Comparison of ENCODE assay signal across 32 cellular contexts in the genomic region with DNA sequence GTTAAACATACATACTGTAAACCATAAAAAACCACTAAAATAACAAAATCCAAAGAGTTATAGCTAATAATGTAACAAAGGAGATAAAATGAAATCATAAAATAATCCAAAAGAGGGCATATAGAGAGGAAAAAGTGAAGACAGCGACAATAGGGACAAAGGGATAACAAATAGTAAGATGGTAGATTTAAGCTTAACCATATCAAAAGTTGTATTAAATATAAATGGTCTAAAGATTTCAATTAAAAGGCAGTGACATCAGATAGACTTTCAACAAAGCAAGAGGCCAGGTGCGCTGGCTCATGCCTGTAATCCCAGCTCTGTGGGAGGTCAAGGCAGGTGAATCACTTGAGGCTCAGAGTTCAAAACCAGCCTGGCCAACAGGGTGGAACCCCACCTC.
"Had no signal": no experiment of that assay in that cellular context is flagged by ENCODE, and none has a peak within 500 bp of the region (broad histone marks: within the 10 kb centered on the region; RNA-seq: fewer than 3 reads in every experiment).

No MANE protein-coding gene starts in this region.

- H3K27ac Mint-ChIP-seq: activated CD8-positive, alpha-beta T cell treated with anti-CD3 and anti-CD28 coated beads for 36 hours; activated naive CD4-positive, alpha-beta T cell treated with anti-CD3 and anti-CD28 coated beads for 36 hours; activated naive CD4-positive, alpha-beta T cell treated with anti-CD3 and anti-CD28 coated beads, Interleukin-2, amount 50 U/mL, for 24 hours; activated naive CD8-positive, alpha-beta T cell treated with anti-CD3 and anti-CD28 coated beads for 36 hours; activated naive CD8-positive, alpha-beta T cell treated with anti-CD3 and anti-CD28 coated beads, Interleukin-2, amount 50 U/mL, for 24 hours; activated T-helper 17 cell treated with anti-CD3 and anti-CD28 coated beads, Interleukin-2, amount 50 U/mL, for 72 hours; brain; dendritic cell treated with granulocyte-macrophage colony-stimulating factor and Interleukin-4, amounts not matched to agents 40 ng/mL and 50 ng/mL, for 4 days; T-helper 17 cell; T-helper 2 cell treated with Interferon-gamma antibody and Interleukin-4, amounts not matched to agents 5 μg/mL and 100 μg/mL, for 36 hours had no signal

- DNase-seq: activated CD4-positive, alpha-beta T cell treated with anti-CD3 and anti-CD28 coated beads for 1 hour; activated CD4-positive, alpha-beta T cell treated with anti-CD3 and anti-CD28 coated beads for 48 hours; activated CD4-positive, alpha-beta T cell treated with anti-CD3 and anti-CD28 coated beads, Interleukin-2, amount 50 U/mL, for 1 hour; activated CD4-positive, alpha-beta T cell treated with anti-CD3 and anti-CD28 coated beads, Interleukin-2, amount 50 U/mL, for 48 hours; activated CD8-positive, alpha-beta memory T cell treated with anti-CD3 and anti-CD28 coated beads for 24 hours; activated CD8-positive, alpha-beta T cell treated with anti-CD3 and anti-CD28 coated beads for 36 hours; activated effector memory CD4-positive, alpha-beta T cell treated with Interleukin-2 at 50 U/mL for 16 hours; activated naive CD4-positive, alpha-beta T cell treated with anti-CD3 and anti-CD28 coated beads for 36 hours; activated naive CD8-positive, alpha-beta T cell treated with anti-CD3 and anti-CD28 coated beads for 36 hours; activated naive CD8-positive, alpha-beta T cell treated with anti-CD3 and anti-CD28 coated beads, Interleukin-2, amount 50 U/mL, for 24 hours; activated T-cell treated with anti-CD3 and anti-CD28 coated beads, Interleukin-2, amount 50 U/mL, for 4 hours; central memory CD4-positive, alpha-beta T cell; cerebellar nuclear complex; colonic mucosa; dorsolateral prefrontal cortex; effector memory CD4-positive, alpha-beta T cell; esophagus squamous epithelium; foreskin melanocyte; heart right ventricle; T-helper 17 cell; T1000 had no signal

- ATAC-seq: activated CD8-positive, alpha-beta T cell treated with anti-CD3 and anti-CD28 coated beads for 36 hours; activated naive CD8-positive, alpha-beta T cell treated with anti-CD3 and anti-CD28 coated beads, Interleukin-2, amount 50 U/mL, for 24 hours; activated T-cell treated with anti-CD3 and anti-CD28 coated beads, Interleukin-2, amount 50 U/mL, for 4 hours; activated T-helper 17 cell treated with anti-CD3 and anti-CD28 coated beads, Interleukin-2, amount 50 U/mL, for 72 hours; gastroesophageal sphincter; heart right ventricle; T-helper 17 cell had no signal

- H3K79me2 ChIP-seq: hepatocyte had no signal

- H3K4me2 ChIP-seq: hepatocyte had no signal

- H2AFZ ChIP-seq: hepatocyte had no signal

- H3K36me3 ChIP-seq: breast epithelium, cardiac muscle cell, colonic mucosa had no signal

- H3K4me1 Mint-ChIP-seq: activated naive CD4-positive, alpha-beta T cell treated with anti-CD3 and anti-CD28 coated beads, Interleukin-2, amount 50 U/mL, for 24 hours; activated naive CD8-positive, alpha-beta T cell treated with anti-CD3 and anti-CD28 coated beads for 36 hours; activated naive CD8-positive, alpha-beta T cell treated with anti-CD3 and anti-CD28 coated beads, Interleukin-2, amount 50 U/mL, for 24 hours; activated T-helper 17 cell treated with anti-CD3 and anti-CD28 coated beads, Interleukin-2, amount 50 U/mL, for 72 hours; brain; T-helper 17 cell had no signal

- H3K27ac ChIP-seq: ascending aorta, breast epithelium, cardiac muscle cell, colonic mucosa, dorsolateral prefrontal cortex, epithelial cell of prostate, esophagus squamous epithelium, gastroesophageal sphincter, heart right ventricle, hepatocyte had no signal

- H3K9me3 ChIP-seq: colonic mucosa had no signal

- H3K27me3 ChIP-seq: ascending aorta, breast epithelium, cardiac muscle cell, colonic mucosa, dorsolateral prefrontal cortex, esophagus squamous epithelium, gastroesophageal sphincter, heart right ventricle, hepatocyte had no signal

- H3K4me3 ChIP-seq: ascending aorta, breast epithelium, cardiac muscle cell, colonic mucosa, dorsolateral prefrontal cortex, esophagus squamous epithelium, gastroesophageal sphincter, heart right ventricle, hepatocyte had no signal

- H3K27me3 Mint-ChIP-seq: activated CD8-positive, alpha-beta T cell treated with anti-CD3 and anti-CD28 coated beads for 36 hours; activated naive CD4-positive, alpha-beta T cell treated with anti-CD3 and anti-CD28 coated beads, Interleukin-2, amount 50 U/mL, for 24 hours; activated naive CD8-positive, alpha-beta T cell treated with anti-CD3 and anti-CD28 coated beads for 36 hours; activated naive CD8-positive, alpha-beta T cell treated with anti-CD3 and anti-CD28 coated beads, Interleukin-2, amount 50 U/mL, for 24 hours; activated T-helper 17 cell treated with anti-CD3 and anti-CD28 coated beads, Interleukin-2, amount 50 U/mL, for 72 hours; brain; dendritic cell treated with granulocyte-macrophage colony-stimulating factor and Interleukin-4, amounts not matched to agents 40 ng/mL and 50 ng/mL, for 4 days; T-helper 17 cell had no signal

- H3K4me3 Mint-ChIP-seq: activated CD8-positive, alpha-beta T cell treated with anti-CD3 and anti-CD28 coated beads for 36 hours; activated naive CD4-positive, alpha-beta T cell treated with anti-CD3 and anti-CD28 coated beads for 36 hours; activated naive CD4-positive, alpha-beta T cell treated with anti-CD3 and anti-CD28 coated beads, Interleukin-2, amount 50 U/mL, for 24 hours; activated naive CD8-positive, alpha-beta T cell treated with anti-CD3 and anti-CD28 coated beads for 36 hours; activated naive CD8-positive, alpha-beta T cell treated with anti-CD3 and anti-CD28 coated beads, Interleukin-2, amount 50 U/mL, for 24 hours; activated T-cell treated with anti-CD3 and anti-CD28 coated beads, Interleukin-2, amount 50 U/mL, for 4 hours; activated T-helper 17 cell treated with anti-CD3 and anti-CD28 coated beads, Interleukin-2, amount 50 U/mL, for 72 hours; brain; dendritic cell treated with granulocyte-macrophage colony-stimulating factor and Interleukin-4, amounts not matched to agents 40 ng/mL and 50 ng/mL, for 4 days; T-helper 17 cell; T-helper 2 cell treated with Interferon-gamma antibody and Interleukin-4, amounts not matched to agents 5 μg/mL and 100 μg/mL, for 36 hours had no signal

- H3K4me1 ChIP-seq: ascending aorta, breast epithelium, colonic mucosa, esophagus squamous epithelium, gastroesophageal sphincter, heart right ventricle had no signal
